In the genomic region with DNA sequence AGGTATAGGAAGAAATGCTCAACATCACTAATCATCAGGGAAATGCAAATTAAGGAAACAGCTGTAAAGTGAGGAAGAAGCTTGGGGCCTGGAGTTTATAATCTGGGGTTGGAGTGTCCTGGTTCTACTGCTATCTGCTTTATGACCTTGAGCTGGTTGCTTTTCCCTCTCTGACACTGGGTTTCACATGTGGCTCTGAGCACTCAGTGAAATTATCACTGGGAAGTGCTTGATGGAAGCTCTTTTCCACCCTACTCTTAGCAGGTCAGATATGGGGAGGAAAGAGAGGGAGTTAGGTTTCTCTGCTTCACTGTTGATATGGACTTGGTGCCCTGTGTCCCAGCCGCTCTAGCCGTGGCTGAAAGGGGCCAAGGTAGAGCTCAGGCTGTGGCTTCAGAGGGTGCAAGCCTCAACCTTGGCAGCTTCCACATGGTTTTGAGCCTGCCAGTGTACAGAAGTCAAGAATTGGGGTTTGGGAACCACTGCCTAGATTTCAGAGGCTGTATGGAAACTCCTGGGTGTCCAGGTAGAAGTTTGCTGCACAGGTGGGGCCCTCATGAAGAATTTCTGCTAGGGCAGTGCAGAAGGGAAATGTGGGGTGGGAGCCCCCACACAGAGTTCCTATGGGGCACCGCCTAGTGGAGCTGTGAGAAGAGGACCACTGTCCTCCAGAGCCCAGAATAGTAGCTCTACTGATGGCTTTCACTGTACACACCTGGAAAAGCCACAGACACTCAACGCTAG, we compare ENCODE assay signal across 12 cellular contexts.
"Had no signal": no experiment of that assay in that cellular context is flagged by ENCODE, and none has a peak within 500 bp of the region (broad histone marks: within the 10 kb centered on the region; RNA-seq: fewer than 3 reads in every experiment).

No MANE protein-coding gene starts in this region.

- H3K9me3 ChIP-seq: esophagus squamous epithelium, ovary had no signal

- H3K4me3 ChIP-seq: ascending aorta, esophagus squamous epithelium, ovary had no signal

- H3K4me3 Mint-ChIP-seq: activated CD4-positive, alpha-beta memory T cell treated with anti-CD3 and anti-CD28 coated beads, Interleukin-2, amount 10 ng/mL, durations not matched to agents 7 days and 5 days; T-helper 17 cell had no signal

- ATAC-seq: sciatic nerve, T-helper 17 cell had no signal

- DNase-seq: activated CD4-positive, alpha-beta memory T cell treated with anti-CD3 and anti-CD28 coated beads, Interleukin-2, amount 10 ng/mL, durations not matched to agents 7 days and 5 days; activated effector memory CD4-positive, alpha-beta T cell treated with anti-CD3 and anti-CD28 coated beads, Interleukin-2, amount 50 U/mL, for 16 hours; activated T-cell treated with anti-CD3 and anti-CD28 coated beads, Interleukin-2, amount 50 U/mL, for 48 hours; esophagus squamous epithelium; hypothalamus; kidney glomerular epithelial cell; ovary; stimulated activated CD4-positive, alpha-beta T cell treated with anti-CD3 and anti-CD28 coated beads, Interleukin-1b, Interleukin-23, amount 100 ng/mL, for 48 hours; T-helper 17 cell; WERI-Rb-1 had no signal

- H3K27ac ChIP-seq: ascending aorta, esophagus squamous epithelium, ovary, WERI-Rb-1 had no signal

- H3K27me3 ChIP-seq: ascending aorta, esophagus squamous epithelium, ovary had no signal

- H3K27ac Mint-ChIP-seq: activated CD4-positive, alpha-beta memory T cell treated with anti-CD3 and anti-CD28 coated beads, Interleukin-2, amount 10 ng/mL, durations not matched to agents 7 days and 5 days; T-helper 17 cell had no signal

- H3K36me3 ChIP-seq: ascending aorta, esophagus squamous epithelium, ovary, WERI-Rb-1 had no signal

- H3K27me3 Mint-ChIP-seq: activated CD4-positive, alpha-beta memory T cell treated with anti-CD3 and anti-CD28 coated beads, Interleukin-2, amount 10 ng/mL, durations not matched to agents 7 days and 5 days; T-helper 17 cell had no signal
